24 cellular contexts compared by ENCODE assay signal in the genomic region with DNA sequence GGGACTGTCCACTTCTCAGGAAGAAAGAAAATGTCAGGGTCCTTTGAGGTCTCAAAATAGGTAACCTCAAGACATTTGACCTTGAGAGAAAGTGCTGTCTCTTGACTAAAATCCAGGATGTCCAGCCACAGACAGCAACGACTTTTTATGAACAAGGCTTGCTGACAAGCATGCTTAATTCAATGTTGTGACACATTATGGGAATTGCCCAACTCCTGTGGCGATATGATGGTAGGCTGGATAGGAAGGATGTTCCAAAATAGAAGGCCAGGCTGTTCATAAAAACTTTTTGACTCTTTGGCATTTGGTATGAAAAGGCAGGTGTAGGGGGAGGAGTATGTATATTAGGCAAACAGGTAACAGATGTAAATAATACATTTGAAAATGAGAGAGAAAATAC. TPM values are rescaled to one million over a fixed set of nuclear protein-coding genes. Genes with fewer than 3 reads are reported as not detected.
"Had no signal": no experiment of that assay in that cellular context is flagged by ENCODE, and none has a peak within 500 bp of the region (broad histone marks: within the 10 kb centered on the region; RNA-seq: fewer than 3 reads in every experiment).

No MANE protein-coding gene starts in this region.

- H3K4me3 ChIP-seq: PC-9 had no signal

- ATAC-seq: activated T-helper 17 cell treated with anti-CD3 and anti-CD28 coated beads, Interleukin-2, amount 50 U/mL, for 72 hours; T-cell had no signal

- DNase-seq: activated CD4-positive, alpha-beta memory T cell treated with anti-CD3 and anti-CD28 coated beads, Interleukin-2, amount 10 ng/mL, durations not matched to agents 7 days and 5 days; activated CD4-positive, alpha-beta T cell treated with anti-CD3 and anti-CD28 coated beads, Interleukin-2, amount 10 ng/mL, durations not matched to agents 7 days and 5 days; activated CD4-positive, CD25-positive, alpha-beta regulatory T cell; activated gamma-delta T cell treated with Interleukin-2 at 50 U/mL for 16 hours; activated naive CD4-positive, alpha-beta T cell treated with anti-CD3 and anti-CD28 coated beads, Interleukin-2, amount 10 ng/mL, durations not matched to agents 7 days and 5 days; activated naive CD8-positive, alpha-beta T cell treated with anti-CD3 and anti-CD28 coated beads for 36 hours; activated T-cell treated with anti-CD3 and anti-CD28 coated beads for 4 hours; activated T-cell treated with anti-CD3 and anti-CD28 coated beads, Interleukin-2, amount 50 U/mL, for 48 hours; anterior cingulate cortex; caudate nucleus; NCI-H1092 treated with DMSO at 0.1 percent for 48 hours; NCI-H1417 treated with DMSO at 0.1 percent for 48 hours; NCI-H1694 treated with DMSO at 0.1 percent for 48 hours; NCI-H2029 treated with DMSO at 0.1 percent for 48 hours; NCI-H510A treated with DMSO at 0.1 percent for 48 hours; NCI-H69; NK-92 treated with Interleukin-12 subunit alpha and Interleukin-12 subunit beta, amount 100 ng/mL, for 24 hours; PC-9; SHP77 treated with DMSO at 0.1 percent for 48 hours; T-cell; T-helper 2 cell; T1000 had no signal

RNA-seq across cellular contexts. Expression of gene EDNRA, which starts 50.8 kb away (rescaled TPM):
- total RNA-seq: activated CD4-positive, alpha-beta memory T cell treated with anti-CD3 and anti-CD28 coated beads, Interleukin-2, amount 10 ng/mL, durations not matched to agents 7 days and 5 days; activated CD4-positive, alpha-beta T cell treated with anti-CD3 and anti-CD28 coated beads, Interleukin-2, amount 10 ng/mL, durations not matched to agents 7 days and 5 days; activated CD8-positive, alpha-beta memory T cell treated with anti-CD3 and anti-CD28 coated beads for 36 hours; activated naive CD8-positive, alpha-beta T cell treated with anti-CD3 and anti-CD28 coated beads for 36 hours; activated T-helper 17 cell treated with anti-CD3 and anti-CD28 coated beads, Interleukin-2, amount 50 U/mL, for 72 hours; PC-9 had no signal
